29 cellular contexts compared by ENCODE assay signal in genomic region chr12:115194448-115194847, GRCh38.
DNase-seq lines count a peak whose midpoint lies in the region; ATAC-seq and TF ChIP-seq lines count a peak whose summit lies in the region.
"Had no signal": no experiment of that assay in that cellular context is flagged by ENCODE, and none has a peak within 500 bp of the region (broad histone marks: within the 10 kb centered on the region; RNA-seq: fewer than 3 reads in every experiment).

No MANE protein-coding gene starts in this region.

- CTCF ChIA-PET in CD8-positive, alpha-beta memory T cell (lab: Charles Lee), result no interaction called here

- no peaks in the 10 kb centered on the region for H3K27me3 ChIP-seq in GM23338 (ENCODE audit: insufficient read depth)
- no peaks in the 10 kb centered on the region for H3K27me3 ChIP-seq in smooth muscle cell (ENCODE audit: low read depth)
- no peaks in the 10 kb centered on the region for H3K27me3 ChIP-seq in CD8-positive, alpha-beta memory T cell (ENCODE audit: insufficient read depth, low read length, poor library complexity, severe bottlenecking)
- H3K27me3 ChIP-seq: SJCRH30 had no signal

- H3K4me1 Mint-ChIP-seq in GM23338, result peaks cover 14% of the 10 kb centered on the region
- H3K4me1 Mint-ChIP-seq in CD8-positive, alpha-beta memory T cell, result no peaks in the 10 kb centered on the region

- H3F3A ChIP-seq in GM23338 (replicated peaks; ENCODE audit: low read depth), result no peaks in the 10 kb centered on the region
- no peaks in the 10 kb centered on the region for H3F3A ChIP-seq in smooth muscle cell (ENCODE audit: low read depth)

- intact Hi-C loops in left colon (cut with DNase I, micrococcal nuclease), result no loop called here

- H3K4me2 ChIP-seq in GM23338, result no peak overlapping the region
- H3K4me2 ChIP-seq in smooth muscle cell, result peak overlapping the region; percentile 54
- H3K4me2 ChIP-seq: A549, PC-9 had no signal

- WGBS in smooth muscle cell (ENCODE audit: low lambda C conversion rate), result 36% methylated on average over 5 of the region's 5 CpGs

- no peaks in the 10 kb centered on the region for H3K9me3 ChIP-seq in smooth muscle cell (replicated peaks; ENCODE audit: low read depth)
- H3K9me3 ChIP-seq in CD8-positive, alpha-beta memory T cell (ENCODE audit: low read length), result no peaks in the 10 kb centered on the region
- H3K9me3 ChIP-seq: A549, SJCRH30 had no signal

- H3K36me3 ChIP-seq in GM23338 (ENCODE audit: insufficient read depth), result no peaks in the 10 kb centered on the region
- H3K36me3 ChIP-seq in smooth muscle cell (ENCODE audit: low read depth), result no peaks in the 10 kb centered on the region
- no peaks in the 10 kb centered on the region for H3K36me3 ChIP-seq in CD8-positive, alpha-beta memory T cell (ENCODE audit: insufficient read depth, low read length)
- H3K36me3 ChIP-seq: SJCRH30 had no signal

- H3K9me3 Mint-ChIP-seq in GM23338, result peaks cover 2% of the 10 kb centered on the region; the same call in 1 of the 3 replicates
- peaks cover 4 to 12% (median 9%) of the 10 kb centered on the region in 5 donors for H3K9me3 Mint-ChIP-seq in CD8-positive, alpha-beta memory T cell

- TF ChIP-seq CTCF in GM23338 (conservative IDR thresholded peaks at IDR 0.05; ENCODE audit: low read depth in 2 of 2) (no peak), VCaP (conservative IDR thresholded peaks at IDR 0.05) (no peak), smooth muscle cell (IDR thresholded peaks at IDR 0.05; ENCODE audit: borderline replicate concordance, insufficient read depth, poor library complexity, severe bottlenecking) (no peak)

- H3K79me2 ChIP-seq in GM23338 (replicated peaks; ENCODE audit: insufficient read depth) (no peaks in the 10 kb centered on the region), smooth muscle cell (ENCODE audit: low read depth) (no peaks in the 10 kb centered on the region)

- DNase-seq in GM23338 (ENCODE audit: low spot score), result no peak
- peak in 1 of 2 donors; percentile 21 for DNase-seq in left colon
- no peak for DNase-seq in smooth muscle cell (lab: John Stamatoyannopoulos, UW; ENCODE audit: unreplicated experiment)
- DNase-seq in foreskin melanocyte, result no peak
- no peak for DNase-seq in GM19240 (ENCODE audit: insufficient read length, low spot score)
- DNase-seq in AG20443 (ENCODE audit: low spot score), result no peak
- no peak for DNase-seq in CD8-positive, alpha-beta memory T cell
- DNase-seq: C1 segment of cervical spinal cord; Calu3; DMS153; DND-41; GOT3; Karpas-422; MV-4-11; NCI-H1105; NCI-H1436 treated with DMSO at 0.1 percent for 48 hours; NCI-H187 treated with DMSO at 0.1 percent for 48 hours; NCI-H2107; NCI-H524 treated with DMSO at 0.1 percent for 48 hours; NCI-H82; NK-92 treated with Interleukin-12 subunit alpha and Interleukin-12 subunit beta, amount 100 ng/mL, for 24 hours; PC-9; SJCRH30 had no signal

- H2AFZ ChIP-seq in GM23338, result peak overlapping the region; percentile 66; the same call in 1 of the 2 replicates
- peak overlapping the region; percentile 65 for H2AFZ ChIP-seq in smooth muscle cell (ENCODE audit: low read depth)
- H2AFZ ChIP-seq: PC-9 had no signal

- H3K4me1 ChIP-seq in GM23338 (ENCODE audit: insufficient read depth) (peaks cover 13% of the 10 kb centered on the region), smooth muscle cell (ENCODE audit: low read depth) (peaks cover 14% of the 10 kb centered on the region)
- H3K4me1 ChIP-seq in CD8-positive, alpha-beta memory T cell (ENCODE audit: insufficient read depth, low read length), result no peaks in the 10 kb centered on the region
- H3K4me1 ChIP-seq: A549, SJCRH30 had no signal

- no peak overlapping the region for H3K27ac Mint-ChIP-seq in GM23338
- no peak overlapping the region for H3K27ac Mint-ChIP-seq in CD8-positive, alpha-beta memory T cell

- no peaks in the 10 kb centered on the region for H4K20me1 ChIP-seq in GM23338 (replicated peaks; ENCODE audit: insufficient read depth)
- H4K20me1 ChIP-seq in smooth muscle cell (ENCODE audit: low read depth), result no peaks in the 10 kb centered on the region

- no peaks in the 10 kb centered on the region for H3K36me3 Mint-ChIP-seq in GM23338 (ENCODE audit: low read depth)
- no peaks in the 10 kb centered on the region for H3K36me3 Mint-ChIP-seq in CD8-positive, alpha-beta memory T cell

- H3K4me3 Mint-ChIP-seq in GM23338, result no peak overlapping the region
- no peak overlapping the region for H3K4me3 Mint-ChIP-seq in CD8-positive, alpha-beta memory T cell

- H3K27ac ChIP-seq in GM23338 (ENCODE audit: low read depth) (no peak overlapping the region), VCaP (peak overlapping the region; percentile 60), smooth muscle cell (ENCODE audit: low read depth) (peak overlapping the region; percentile 4)
- H3K27ac ChIP-seq in CD8-positive, alpha-beta memory T cell (ENCODE audit: low read depth, low read length), result no peak overlapping the region
- H3K27ac ChIP-seq: A549, PC-9, SJCRH30 had no signal

- H3K9me2 ChIP-seq in GM23338 (ENCODE audit: insufficient read depth), result no peaks in the 10 kb centered on the region

- POLR2A ChIA-PET in CD8-positive, alpha-beta memory T cell (lab: Charles Lee), result no interaction called here

- peaks cover 2% of the 10 kb centered on the region for H3K27me3 Mint-ChIP-seq in GM23338 (ENCODE audit: insufficient read depth, low read depth, poor library complexity)
- H3K27me3 Mint-ChIP-seq in CD8-positive, alpha-beta memory T cell, result no peaks in the 10 kb centered on the region

- no peak for ATAC-seq in GM23338
- ATAC-seq in left colon, result peak; percentile 74
- ATAC-seq: A549, HCT116, HepG2, Right ventricle myocardium inferior, SK-N-SH treated with all-trans-retinoic acid at 6 μM for 48 hours had no signal

- H3K4me3 ChIP-seq in GM23338 (no peak overlapping the region), smooth muscle cell (no peak overlapping the region)
- no peak overlapping the region for H3K4me3 ChIP-seq in CD8-positive, alpha-beta memory T cell (ENCODE audit: low read length)
- H3K4me3 ChIP-seq: A549, PC-9, SJCRH30 had no signal

- no peak overlapping the region for H3K9ac ChIP-seq in smooth muscle cell (ENCODE audit: low read depth)

TF ChIP-seq in GM23338, 12 proteins besides CTCF, POLR2A, EP300 and RAD21:
- TF ChIP-seq EZH2phosphoT487 (IDR thresholded peaks at IDR 0.05; ENCODE audit: unreplicated experiment) (no peak), ZNF114 (CRISPR knock-in tag; IDR thresholded peaks at IDR 0.05) (no peak)

Comparison
In these comparisons a context has a peak if more than half of its experiments do, and no peak if none do; other contexts are left out.
1. H3K27ac ChIP-seq: peak in VCaP (single experiment) and smooth muscle cell (single experiment); none in GM23338 (single experiment) and CD8-positive, alpha-beta memory T cell (single experiment).